11 cellular contexts compared by ENCODE assay signal in the genomic region with DNA sequence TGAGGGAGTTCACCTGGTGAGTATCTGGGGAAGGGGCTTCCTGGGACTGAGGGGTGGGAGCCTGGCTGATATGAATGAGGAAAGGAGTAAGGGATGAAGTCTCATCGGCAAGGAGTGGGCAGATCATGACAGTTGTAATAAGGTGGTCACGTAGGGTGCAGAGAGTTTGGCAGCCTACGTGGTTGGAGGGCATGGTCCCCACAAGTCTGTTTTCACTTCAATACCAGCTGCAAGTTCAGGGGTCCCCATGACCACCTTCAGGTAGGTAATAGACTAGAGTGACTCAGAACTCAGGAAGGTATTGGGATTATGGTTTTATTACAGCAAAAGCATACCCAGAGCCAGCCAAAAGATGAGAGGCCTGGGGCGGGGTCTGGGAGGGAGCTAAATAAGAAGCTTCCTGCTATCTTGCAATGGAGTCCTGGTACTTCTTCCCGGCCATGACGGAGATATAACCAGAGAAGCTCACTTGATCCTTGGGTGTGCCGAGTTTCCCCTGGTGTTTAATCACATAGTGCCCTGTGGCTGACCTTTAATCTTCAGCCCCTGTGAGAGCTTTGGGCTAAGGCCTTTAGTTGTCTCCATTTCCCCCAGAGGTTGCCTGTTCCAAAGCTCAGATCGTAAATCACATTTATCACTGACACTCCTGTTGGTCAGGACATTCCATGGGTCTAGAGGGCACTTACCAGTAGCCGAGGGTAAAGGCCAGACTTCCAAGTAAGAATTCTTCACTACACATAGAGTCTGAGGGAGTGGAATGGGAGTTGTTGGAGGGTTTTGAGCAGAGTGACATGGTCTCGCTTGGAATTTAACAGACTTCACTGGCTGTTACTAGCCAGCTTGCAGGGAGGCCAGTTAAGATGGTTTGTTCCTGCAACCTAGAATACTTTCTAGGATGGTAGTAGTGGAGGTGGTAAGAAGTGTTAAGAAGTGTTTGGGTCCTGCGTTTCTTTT. TPM values are rescaled to one million over a fixed set of nuclear protein-coding genes. Genes with fewer than 3 reads are reported as not detected.
DNase-seq lines count a peak whose midpoint lies in the region; ATAC-seq, FAIRE-seq and TF ChIP-seq lines count a peak whose summit lies in the region.
"Had no signal": no experiment of that assay in that cellular context is flagged by ENCODE, and none has a peak within 500 bp of the region (broad histone marks: within the 10 kb centered on the region; RNA-seq: fewer than 3 reads in every experiment).

No MANE protein-coding gene starts in this region.

- H3K4me3 ChIP-seq in Karpas-422 (ENCODE audit: low read length) = no peak overlapping the region
- H3K4me3 ChIP-seq in GM12878 = no peak overlapping the region
- H3K4me3 ChIP-seq in mucosa of descending colon = no peak overlapping the region

- FAIRE-seq in GM12878 (lab: Jason Lieb, UNC) = no peak
- FAIRE-seq: keratinocyte had no signal

- TF ChIP-seq RAD21 in GM12878 (IDR thresholded peaks at IDR 0.05; ENCODE audit: insufficient read depth, low read depth, low read length) = no peak

- in situ Hi-C loops in GM12878 (cut with MboI) = no loop called here

- 82% methylated on average over 11 of the region's 11 CpGs for WGBS in GM12878 (ENCODE audit: insufficient coverage, insufficient replicate concordance, low lambda C conversion rate, missing lambda C conversion rate)

- SMC1A ChIA-PET in GM12878 (lab: Charles Lee; ENCODE audit: uncharacterized antibody, unreplicated experiment) = no interaction called here

- peak; percentile 72 for DNase-seq in EH (ENCODE audit: low read depth)
- peak; percentile 50 for DNase-seq in Karpas-422
- no peak for DNase-seq in GM12878 (ENCODE audit: low read depth, low spot score)
- peak; percentile 51 to 72 (median 63) for DNase-seq in mucosa of descending colon
- no peak for DNase-seq in RPMI8226
- DNase-seq in stimulated activated CD4-positive, alpha-beta T cell treated with anti-CD3 and anti-CD28 coated beads, Interleukin-4, amount 100 ng/mL, for 4 hours = no peak
- DNase-seq in SIG-M5 (lab: John Stamatoyannopoulos, UW) = no peak

- POLR2A ChIA-PET in GM12878 (lab: Charles Lee) = no interaction called here

- peak; percentile 73 for TF ChIP-seq POLR2A in GM12878 (IDR thresholded peaks at IDR 0.05; ENCODE audit: low read depth, low read length)

- H3K9ac ChIP-seq in Karpas-422 (ENCODE audit: low read length) = no peak overlapping the region
- H3K9ac ChIP-seq in GM12878 (ENCODE audit: control insufficient read depth, insufficient read depth, low read length) = no peak overlapping the region

- H3K4me2 ChIP-seq in Karpas-422 (ENCODE audit: low read depth, low read length, poor library complexity, severe bottlenecking) (no peak overlapping the region), GM12878 (ENCODE audit: control insufficient read depth, insufficient read depth) (no peak overlapping the region)

- no peak overlapping the region for H3K27ac ChIP-seq in Karpas-422 (ENCODE audit: low read length)
- no peak overlapping the region for H3K27ac ChIP-seq in GM12878 (ENCODE audit: control insufficient read depth, insufficient read depth)
- H3K27ac ChIP-seq: VCaP had no signal

- no peaks in the 10 kb centered on the region for H3K27me3 ChIP-seq in Karpas-422 (ENCODE audit: low read length)
- no peaks in the 10 kb centered on the region for H3K27me3 ChIP-seq in GM12878 (replicated peaks in 1 of 2; ENCODE audit: control insufficient read depth in 2 of 2, insufficient read depth in 2 of 2, low read length in 1 of 2)

- intact Hi-C loops in GM12878 (cut with micrococcal nuclease; ENCODE audit: unreplicated experiment) (no loop called here), mucosa of descending colon (cut with DNase I, micrococcal nuclease) (loop anchor here in 1 of 2 donors (10.0 kb wide), 1 partner anchor 675 kb away; the partner anchor contains the start of gene PLAAT2)

- H2AFZ ChIP-seq in Karpas-422 (ENCODE audit: low read length) (no peak overlapping the region), GM12878 (ENCODE audit: control insufficient read depth, low read depth, low read length) (no peak overlapping the region)

- H4K20me1 ChIP-seq in Karpas-422 (ENCODE audit: insufficient read depth, low read depth, low read length) (peaks cover 18% of the 10 kb centered on the region; the same call in 1 of the 2 replicates), GM12878 (ENCODE audit: control insufficient read depth, insufficient read depth) (0 out of 2 replicates have a peak, but pooled peaks cover 3% of the 10 kb centered on the region)

- H3K4me1 ChIP-seq in Karpas-422 (ENCODE audit: low read length) (no peaks in the 10 kb centered on the region), GM12878 (ENCODE audit: control insufficient read depth, insufficient read depth, low read length) (no peaks in the 10 kb centered on the region), mucosa of descending colon (ENCODE audit: low read depth) (peaks cover 15% of the 10 kb centered on the region)

- H3K36me3 ChIP-seq in Karpas-422 (ENCODE audit: insufficient read depth, low read length) (peaks cover 26% of the 10 kb centered on the region), GM12878 (ENCODE audit: control insufficient read depth in 2 of 2, insufficient read depth in 2 of 2, low read length in 1 of 2) (peaks cover 26 to 27% of the 10 kb centered on the region in 2 experiments), mucosa of descending colon (ENCODE audit: low read depth) (peaks cover 17% of the 10 kb centered on the region)

- BruUV-seq in GM12878 (replicated peaks; lab: Mats Ljungman, UMichigan) = no TSS peak

- ATAC-seq in GM12878 = peak; percentile 13
- ATAC-seq in mucosa of descending colon = peak; percentile 89
- no peak for ATAC-seq in GM18861 (IDR thresholded peaks at IDR 0.05; ENCODE audit: unreplicated experiment)

- H3K9me2 ChIP-seq in Karpas-422 (replicated peaks; ENCODE audit: insufficient read depth, low read length) = no peaks in the 10 kb centered on the region

- TF ChIP-seq EP300 in GM12878 (IDR thresholded peaks at IDR 0.05; ENCODE audit: borderline replicate concordance in 1 of 2, control insufficient read depth in 1 of 2, low read depth in 2 of 2, low read length in 2 of 2) = no peak

- TF ChIP-seq CTCF in GM12878 (IDR thresholded peaks at IDR 0.05 in 2 of 3, conservative IDR thresholded peaks at IDR 0.05 in 1 of 3; ENCODE audit: control insufficient read depth in 2 of 3, extremely low read depth in 1 of 3, insufficient read depth in 1 of 3, low read depth in 3 of 3, low read length in 3 of 3) = no peak
- TF ChIP-seq CTCF in mucosa of descending colon (IDR thresholded peaks at IDR 0.05) = no peak

- RAD21 ChIA-PET in GM12878 (lab: Charles Lee; ENCODE audit: unreplicated experiment) = no interaction called here

- no peaks in the 10 kb centered on the region for H3K79me2 ChIP-seq in Karpas-422 (ENCODE audit: low read length)
- peaks cover 3% of the 10 kb centered on the region for H3K79me2 ChIP-seq in GM12878 (ENCODE audit: control insufficient read depth, insufficient read depth, low read length)

- CTCF ChIA-PET in GM12878 (lab: Yijun Ruan, JAX) = no interaction called here

- H3K9me3 ChIP-seq in Karpas-422 (ENCODE audit: low read length) = no peaks in the 10 kb centered on the region
- no peaks in the 10 kb centered on the region for H3K9me3 ChIP-seq in GM12878 (replicated peaks; ENCODE audit: control insufficient read depth, insufficient read depth, low read length)
- no peaks in the 10 kb centered on the region for H3K9me3 ChIP-seq in mucosa of descending colon

RNA-seq across cellular contexts. Expression of gene SLC3A2, which starts 9.1 kb away (rescaled TPM):
- 167 and 208 TPM in 2 replicates for total RNA-seq in Karpas-422 (2014; rRNA removed; shearing (Covaris generic); ENCODE audit: low replicate concordance)
- total RNA-seq in GM12878 (2013; cell fraction: nucleolus; rRNA removed) = 136 and 176 TPM in 2 replicates
- total RNA-seq in GM12878 (2014; rRNA removed) (143 and 147 TPM in 2 replicates), GM12878 (2014; rRNA removed; fragmentation: Illumina TruSeq; extraction: Trizol) (72.2 and 79.6 TPM in 2 replicates), GM12878 (2021) (113 and 114 TPM in 2 replicates), mucosa of descending colon (100 to 1,000 TPM; 116 to 127 (median 124) TPM)
- 90.7 TPM for polyA plus RNA-seq in GM12878 (2011; ENCODE audit: low read depth)
- polyA plus RNA-seq in GM12878 (2011; rRNA removed) (127 and 134 TPM in 2 replicates), GM12878 (2014; fragmentation: Illumina TruSeq; extraction: Trizol) (79.7 and 80.9 TPM in 2 replicates), GM12878 (2014; fragmentation: Nextera tagmentation; extraction: Ambion mirVana) (10 to 100 TPM in 1 of 2 experiments, 1 to 10 TPM in 1; 6.9 to 17.0 TPM), GM12878 (2014; rRNA removed) (98.0 and 105 TPM in 2 replicates), GM12878 (2016; fragmentation: Nextera tagmentation; extraction: Ambion mirVana) (100 to 1,000 TPM; 148 to 158 TPM)
- 156 and 165 TPM in 2 replicates for polyA plus RNA-seq in GM12878 (2011; cell fraction: cytosol; rRNA removed)
- polyA plus RNA-seq in GM12878 (2011; cell fraction: nucleus; rRNA removed) = 299 and 395 TPM in 2 replicates
- polyA plus RNA-seq in GM12878 (2012) = 117 and 182 TPM in 2 replicates
- polyA minus RNA-seq in GM12878 (2011; rRNA and poly(A)+ RNA removed) = 78.4 and 115 TPM in 2 replicates
- polyA minus RNA-seq in GM12878 (2011; cell fraction: cytosol; rRNA and poly(A)+ RNA removed) = 83.3 and 96.2 TPM in 2 replicates
- 89.7 and 103 TPM in 2 replicates for polyA minus RNA-seq in GM12878 (2011; cell fraction: nucleus; rRNA and poly(A)+ RNA removed)

RNA-seq across cellular contexts. Expression of gene CHRM1, which starts 31.4 kb away (rescaled TPM):
- not detected in 2 replicates for total RNA-seq in Karpas-422 (2014; rRNA removed; shearing (Covaris generic); ENCODE audit: low replicate concordance)
- total RNA-seq in GM12878 (2013; cell fraction: nucleolus; rRNA removed) = not detected in 2 replicates
- not detected in 2 replicates for total RNA-seq in GM12878 (2014; rRNA removed)
- total RNA-seq in GM12878 (2014; rRNA removed; fragmentation: Illumina TruSeq; extraction: Trizol) = not detected in 2 replicates
- total RNA-seq in GM12878 (2021) = not detected in 2 replicates
- not detected for polyA plus RNA-seq in GM12878 (2011; ENCODE audit: low read depth)
- not detected in 2 replicates for polyA plus RNA-seq in GM12878 (2011; rRNA removed)
- polyA plus RNA-seq in GM12878 (2011; cell fraction: cytosol; rRNA removed) = not detected in 2 replicates
- polyA plus RNA-seq in GM12878 (2011; cell fraction: nucleus; rRNA removed) = not detected in 2 replicates
- not detected in 2 replicates for polyA plus RNA-seq in GM12878 (2012)
- not detected in 2 replicates for polyA plus RNA-seq in GM12878 (2014; fragmentation: Illumina TruSeq; extraction: Trizol)
- not detected for polyA plus RNA-seq in GM12878 (2014; fragmentation: Nextera tagmentation; extraction: Ambion mirVana)
- not detected in 2 replicates for polyA plus RNA-seq in GM12878 (2014; rRNA removed)
- not detected for polyA plus RNA-seq in GM12878 (2016; fragmentation: Nextera tagmentation; extraction: Ambion mirVana)
- polyA minus RNA-seq in GM12878 (2011; rRNA and poly(A)+ RNA removed) = not detected in 2 replicates
- not detected in 2 replicates for polyA minus RNA-seq in GM12878 (2011; cell fraction: cytosol; rRNA and poly(A)+ RNA removed)
- not detected in 2 replicates for polyA minus RNA-seq in GM12878 (2011; cell fraction: nucleus; rRNA and poly(A)+ RNA removed)
- 1 to 10 TPM in 1 of 3 donors, under 1 TPM in 2; 0.89 to 1.4 (median 0.96) TPM for total RNA-seq in mucosa of descending colon
- total RNA-seq: subcutaneous adipose tissue had no signal
- polyA plus RNA-seq: keratinocyte had no signal

RNA-seq across cellular contexts. Expression of gene WDR74, which starts 50.4 kb away (rescaled TPM):
- total RNA-seq in Karpas-422 (2014; rRNA removed; shearing (Covaris generic); ENCODE audit: low replicate concordance) = 44.0 and 123 TPM in 2 replicates
- 62.3 and 66.4 TPM in 2 replicates for total RNA-seq in GM12878 (2013; cell fraction: nucleolus; rRNA removed)
- total RNA-seq in GM12878 (2014; rRNA removed) (101 and 103 TPM in 2 replicates), GM12878 (2014; rRNA removed; fragmentation: Illumina TruSeq; extraction: Trizol) (54.4 and 58.0 TPM in 2 replicates), GM12878 (2021) (63.8 and 72.3 TPM in 2 replicates), mucosa of descending colon (10 to 100 TPM; 35.0 to 42.4 (median 38.8) TPM)
- 38.3 TPM for polyA plus RNA-seq in GM12878 (2011; ENCODE audit: low read depth)
- polyA plus RNA-seq in GM12878 (2011; rRNA removed) (36.2 and 54.3 TPM in 2 replicates), GM12878 (2014; fragmentation: Illumina TruSeq; extraction: Trizol) (34.5 and 54.3 TPM in 2 replicates), GM12878 (2014; fragmentation: Nextera tagmentation; extraction: Ambion mirVana) (10 to 100 TPM; 18.2 to 54.5 TPM), GM12878 (2014; rRNA removed) (86.6 and 99.0 TPM in 2 replicates), GM12878 (2016; fragmentation: Nextera tagmentation; extraction: Ambion mirVana) (10 to 100 TPM; 63.4 to 74.4 TPM)
- polyA plus RNA-seq in GM12878 (2011; cell fraction: cytosol; rRNA removed) = 69.3 and 90.8 TPM in 2 replicates
- polyA plus RNA-seq in GM12878 (2011; cell fraction: nucleus; rRNA removed) = 163 and 166 TPM in 2 replicates
- polyA plus RNA-seq in GM12878 (2012) = 51.9 and 71.4 TPM in 2 replicates
- polyA minus RNA-seq in GM12878 (2011; rRNA and poly(A)+ RNA removed) = 68.5 and 73.3 TPM in 2 replicates
- polyA minus RNA-seq in GM12878 (2011; cell fraction: cytosol; rRNA and poly(A)+ RNA removed) = 33.9 and 55.1 TPM in 2 replicates
- polyA minus RNA-seq in GM12878 (2011; cell fraction: nucleus; rRNA and poly(A)+ RNA removed) = 141 and 157 TPM in 2 replicates

RNA-seq across cellular contexts. Expression of gene TEX54, which starts 57.1 kb away (rescaled TPM):
- total RNA-seq in Karpas-422 (2014; rRNA removed; shearing (Covaris generic); ENCODE audit: low replicate concordance) = 2.7 TPM in 1 of 2 replicates, not detected in the other
- total RNA-seq in GM12878 (2013; cell fraction: nucleolus; rRNA removed) = not detected in 2 replicates
- total RNA-seq in GM12878 (2014; rRNA removed) (0.68 TPM in 1 of 2 replicates, not detected in the other), GM12878 (2014; rRNA removed; fragmentation: Illumina TruSeq; extraction: Trizol) (not detected in 2 replicates), GM12878 (2021) (not detected in 2 replicates), mucosa of descending colon (not detected)
- polyA plus RNA-seq in GM12878 (2011; ENCODE audit: low read depth) = not detected
- polyA plus RNA-seq in GM12878 (2011; rRNA removed) (not detected in 2 replicates), GM12878 (2014; fragmentation: Illumina TruSeq; extraction: Trizol) (not detected in 2 replicates), GM12878 (2014; fragmentation: Nextera tagmentation; extraction: Ambion mirVana) (not detected), GM12878 (2014; rRNA removed) (not detected in 2 replicates), GM12878 (2016; fragmentation: Nextera tagmentation; extraction: Ambion mirVana) (under 1 TPM; 0.38 to 0.51 TPM)
- not detected in 2 replicates for polyA plus RNA-seq in GM12878 (2011; cell fraction: cytosol; rRNA removed)
- polyA plus RNA-seq in GM12878 (2011; cell fraction: nucleus; rRNA removed) = 0.48 TPM in 1 of 2 replicates, not detected in the other
- polyA plus RNA-seq in GM12878 (2012) = 0.58 TPM in 1 of 2 replicates, not detected in the other
- polyA minus RNA-seq in GM12878 (2011; rRNA and poly(A)+ RNA removed) = not detected in 2 replicates
- not detected in 2 replicates for polyA minus RNA-seq in GM12878 (2011; cell fraction: cytosol; rRNA and poly(A)+ RNA removed)
- 1.1 TPM in 1 of 2 replicates, not detected in the other for polyA minus RNA-seq in GM12878 (2011; cell fraction: nucleus; rRNA and poly(A)+ RNA removed)
- total RNA-seq: subcutaneous adipose tissue had no signal
- polyA plus RNA-seq: keratinocyte had no signal

RNA-seq across cellular contexts. Expression of gene STX5, which starts 57.9 kb away (rescaled TPM):
- total RNA-seq in Karpas-422 (2014; rRNA removed; shearing (Covaris generic); ENCODE audit: low replicate concordance) = 30.0 and 39.9 TPM in 2 replicates
- total RNA-seq in GM12878 (2013; cell fraction: nucleolus; rRNA removed) = 28.8 and 33.0 TPM in 2 replicates
- total RNA-seq in GM12878 (2014; rRNA removed) (32.3 and 35.4 TPM in 2 replicates), GM12878 (2014; rRNA removed; fragmentation: Illumina TruSeq; extraction: Trizol) (23.5 and 24.8 TPM in 2 replicates), GM12878 (2021) (28.6 and 33.5 TPM in 2 replicates), mucosa of descending colon (10 to 100 TPM; 38.7 to 44.3 (median 41.7) TPM)
- 19.9 TPM for polyA plus RNA-seq in GM12878 (2011; ENCODE audit: low read depth)
- polyA plus RNA-seq in GM12878 (2011; rRNA removed) (22.1 and 30.0 TPM in 2 replicates), GM12878 (2014; fragmentation: Illumina TruSeq; extraction: Trizol) (25.0 and 30.7 TPM in 2 replicates), GM12878 (2014; fragmentation: Nextera tagmentation; extraction: Ambion mirVana) (1 to 10 TPM; 3.8 to 4.5 TPM), GM12878 (2014; rRNA removed) (31.1 and 32.8 TPM in 2 replicates), GM12878 (2016; fragmentation: Nextera tagmentation; extraction: Ambion mirVana) (10 to 100 TPM; 21.6 to 21.9 TPM)
- 38.2 and 43.3 TPM in 2 replicates for polyA plus RNA-seq in GM12878 (2011; cell fraction: cytosol; rRNA removed)
- 29.4 and 36.1 TPM in 2 replicates for polyA plus RNA-seq in GM12878 (2011; cell fraction: nucleus; rRNA removed)
- 34.5 and 35.2 TPM in 2 replicates for polyA plus RNA-seq in GM12878 (2012)
- 45.3 and 57.3 TPM in 2 replicates for polyA minus RNA-seq in GM12878 (2011; rRNA and poly(A)+ RNA removed)
- 9.8 and 11.3 TPM in 2 replicates for polyA minus RNA-seq in GM12878 (2011; cell fraction: cytosol; rRNA and poly(A)+ RNA removed)
- polyA minus RNA-seq in GM12878 (2011; cell fraction: nucleus; rRNA and poly(A)+ RNA removed) = 15.1 and 16.0 TPM in 2 replicates

Comparison
In these comparisons a context has a peak if more than half of its experiments do, and no peak if none do; other contexts are left out.
1. DNase-seq: peak in EH (single experiment), Karpas-422 (single experiment) and mucosa of descending colon (3 of 3); none in GM12878 (single experiment), RPMI8226 (single experiment), stimulated activated CD4-positive, alpha-beta T cell treated with anti-CD3 and anti-CD28 coated beads, Interleukin-4, amount 100 ng/mL, for 4 hours (0 of 2) and SIG-M5 (single experiment).